11 cellular contexts compared by ENCODE assay signal in the genomic region with DNA sequence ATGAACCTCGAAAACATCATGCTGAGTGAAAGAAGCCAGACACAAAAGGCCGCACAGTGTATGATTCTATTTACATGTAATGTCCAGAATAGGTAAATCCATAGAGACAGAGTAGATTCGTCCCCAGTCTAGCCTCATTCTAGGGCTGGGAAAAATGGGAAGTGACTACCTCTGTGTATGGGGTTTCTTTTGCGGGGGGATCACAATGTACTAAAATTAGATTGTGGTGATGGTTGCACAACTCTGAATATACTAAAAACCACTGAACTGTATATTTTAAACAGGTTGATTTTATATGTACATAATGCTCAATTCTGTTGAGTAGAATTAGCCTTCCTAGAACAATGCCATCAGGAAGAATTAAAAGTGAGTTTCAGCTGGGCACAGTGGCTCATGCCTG.
"Had no signal": no experiment of that assay in that cellular context is flagged by ENCODE, and none has a peak within 500 bp of the region (broad histone marks: within the 10 kb centered on the region; RNA-seq: fewer than 3 reads in every experiment).

No MANE protein-coding gene starts in this region.

- DNase-seq: activated naive CD4-positive, alpha-beta T cell treated with anti-CD3 and anti-CD28 coated beads, Interleukin-2, amount 50 U/mL, for 16 hours; adrenal gland; colonic mucosa; foreskin keratinocyte; heart left ventricle; left colon; naive thymus-derived CD8-positive, alpha-beta T cell; thyroid gland had no signal

- FAIRE-seq: urothelium cell line had no signal

- H3K4me3 ChIP-seq: adrenal gland, colonic mucosa, heart left ventricle, right atrium auricular region, skin epidermis, thyroid gland had no signal

- H3K27ac ChIP-seq: adrenal gland, colonic mucosa, foreskin keratinocyte, heart left ventricle, right atrium auricular region, skin epidermis, thyroid gland had no signal

- H3K27me3 ChIP-seq: adrenal gland, colonic mucosa, foreskin keratinocyte, heart left ventricle, right atrium auricular region, thyroid gland had no signal

- H3K9me3 ChIP-seq: adrenal gland, colonic mucosa, heart left ventricle, right atrium auricular region, thyroid gland had no signal

- H3K36me3 ChIP-seq: adrenal gland, colonic mucosa, heart left ventricle, right atrium auricular region, thyroid gland had no signal
